In the genomic region with DNA sequence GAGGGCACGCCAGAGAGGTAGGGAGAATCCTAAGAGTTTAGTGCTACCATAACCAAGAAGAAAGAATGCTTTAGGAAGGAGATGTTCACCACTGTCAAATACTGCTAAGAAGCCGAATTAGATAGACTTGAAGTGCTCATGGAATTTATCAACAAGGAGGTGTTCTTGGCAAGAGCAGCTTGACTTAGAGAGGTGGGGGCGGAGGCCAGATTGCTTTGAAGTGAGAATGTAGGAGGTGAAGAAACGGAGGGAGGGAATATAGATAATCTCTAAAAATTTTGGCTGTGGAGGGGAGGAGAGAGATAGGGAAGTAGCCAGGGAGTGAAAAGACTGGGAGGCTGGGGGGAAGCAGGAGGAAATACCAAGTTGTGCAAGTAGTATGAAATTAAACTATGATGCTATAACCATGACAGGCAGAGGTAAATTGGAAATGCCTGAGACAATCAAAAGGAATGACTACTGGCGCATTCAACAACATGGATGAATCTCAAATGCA, we compare ENCODE assay signal across 30 cellular contexts. TPM values are rescaled to one million over a fixed set of nuclear protein-coding genes. Genes with fewer than 3 reads are reported as not detected.
"Had no signal": no experiment of that assay in that cellular context is flagged by ENCODE, and none has a peak within 500 bp of the region (broad histone marks: within the 10 kb centered on the region; RNA-seq: fewer than 3 reads in every experiment).

No MANE protein-coding gene starts in this region.

- DNase-seq: activated B cell treated with CpG ODN at 0.5 μM for 24 hours; activated CD4-positive, alpha-beta T cell treated with anti-CD3 and anti-CD28 coated beads for 48 hours; activated CD4-positive, alpha-beta T cell treated with anti-CD3 and anti-CD28 coated beads, Interleukin-2, amount 50 U/mL, for 1 hour; activated CD4-positive, alpha-beta T cell treated with anti-CD3 and anti-CD28 coated beads, Interleukin-2, amount 50 U/mL, for 48 hours; activated CD8-positive, alpha-beta memory T cell treated with anti-CD3 and anti-CD28 coated beads, Interleukin-2, amount 50 U/mL, for 48 hours; activated effector memory CD4-positive, alpha-beta T cell treated with Interleukin-2 at 50 U/mL for 16 hours; activated gamma-delta T cell treated with Interleukin-2 at 50 U/mL for 16 hours; activated naive CD4-positive, alpha-beta T cell treated with anti-CD3 and anti-CD28 coated beads, Interleukin-2, amount 50 U/mL, for 16 hours; activated naive CD4-positive, alpha-beta T cell treated with Interleukin-2 at 50 U/mL for 16 hours; activated T-cell treated with anti-CD3 and anti-CD28 coated beads for 4 hours; activated T-cell treated with anti-CD3 and anti-CD28 coated beads, Interleukin-2, amount 50 U/mL, for 24 hours; activated T-cell treated with anti-CD3 and anti-CD28 coated beads, Interleukin-2, amount 50 U/mL, for 72 hours; amniotic stem cell; brain microvascular endothelial cell; effector memory CD4-positive, alpha-beta T cell; endodermal cell; foreskin fibroblast; T-helper 1 cell; T-helper 17 cell; WERI-Rb-1 had no signal

- H3K4me1 Mint-ChIP-seq: activated B cell treated with CpG ODN at 0.5 μM for 24 hours; central memory CD8-positive, alpha-beta T cell; T-helper 17 cell had no signal

- H3K4me3 ChIP-seq: coronary artery, dorsolateral prefrontal cortex had no signal

- H3K4me3 Mint-ChIP-seq: activated B cell treated with CpG ODN at 0.5 μM for 24 hours; activated naive CD8-positive, alpha-beta T cell; activated T-cell treated with anti-CD3 and anti-CD28 coated beads, Interleukin-2, amount 50 U/mL, for 24 hours; activated T-cell treated with anti-CD3 and anti-CD28 coated beads, Interleukin-2, amount 50 U/mL, for 72 hours; central memory CD8-positive, alpha-beta T cell; dendritic cell treated with granulocyte-macrophage colony-stimulating factor and Interleukin-4, amounts not matched to agents 40 ng/mL and 50 ng/mL, for 4 days; endodermal cell; T-helper 17 cell; T-helper 2 cell treated with Interferon-gamma antibody and Interleukin-4, amounts not matched to agents 5 μg/mL and 100 μg/mL, for 36 hours had no signal

- H3K9me3 Mint-ChIP-seq: activated B cell treated with CpG ODN at 0.5 μM for 24 hours; activated T-cell treated with anti-CD3 and anti-CD28 coated beads, Interleukin-2, amount 50 U/mL, for 24 hours; activated T-cell treated with anti-CD3 and anti-CD28 coated beads, Interleukin-2, amount 50 U/mL, for 72 hours; central memory CD8-positive, alpha-beta T cell; dendritic cell treated with granulocyte-macrophage colony-stimulating factor and Interleukin-4, amounts not matched to agents 40 ng/mL and 50 ng/mL, for 4 days; endodermal cell; T-helper 2 cell treated with Interferon-gamma antibody and Interleukin-4, amounts not matched to agents 5 μg/mL and 100 μg/mL, for 36 hours had no signal

- H3K27ac ChIP-seq: brain microvascular endothelial cell, coronary artery, dorsolateral prefrontal cortex, WERI-Rb-1 had no signal

- ATAC-seq: activated CD4-positive, CD25-positive, alpha-beta regulatory T cell treated with anti-CD3 and anti-CD28 coated beads, Interleukin-2, amount 50 U/mL, for 24 hours; activated T-cell treated with anti-CD3 and anti-CD28 coated beads, Interleukin-2, amount 50 U/mL, for 72 hours; esophagus mucosa; T-helper 17 cell had no signal

- H3K36me3 ChIP-seq: brain microvascular endothelial cell, WERI-Rb-1 had no signal

- H3K36me3 Mint-ChIP-seq: activated naive CD8-positive, alpha-beta T cell had no signal

- H3K27ac Mint-ChIP-seq: activated B cell treated with CpG ODN at 0.5 μM for 24 hours; activated naive CD8-positive, alpha-beta T cell; activated T-cell treated with anti-CD3 and anti-CD28 coated beads, Interleukin-2, amount 50 U/mL, for 24 hours; activated T-cell treated with anti-CD3 and anti-CD28 coated beads, Interleukin-2, amount 50 U/mL, for 72 hours; dendritic cell treated with granulocyte-macrophage colony-stimulating factor and Interleukin-4, amounts not matched to agents 40 ng/mL and 50 ng/mL, for 4 days; endodermal cell; T-helper 17 cell; T-helper 2 cell treated with Interferon-gamma antibody and Interleukin-4, amounts not matched to agents 5 μg/mL and 100 μg/mL, for 36 hours had no signal

- H3K27me3 Mint-ChIP-seq: activated naive CD8-positive, alpha-beta T cell; dendritic cell treated with granulocyte-macrophage colony-stimulating factor and Interleukin-4, amounts not matched to agents 40 ng/mL and 50 ng/mL, for 4 days had no signal

RNA-seq across cellular contexts. Expression of a gene that starts 35.5 kb away (rescaled TPM):
- total RNA-seq: activated B cell treated with CpG ODN at 0.5 μM for 24 hours; activated T-cell treated with anti-CD3 and anti-CD28 coated beads, Interleukin-2, amount 50 U/mL, for 72 hours; bronchial epithelial cell; epithelial cell of proximal tubule; esophagus mucosa; T-helper 17 cell had no signal
